In the genomic region with DNA sequence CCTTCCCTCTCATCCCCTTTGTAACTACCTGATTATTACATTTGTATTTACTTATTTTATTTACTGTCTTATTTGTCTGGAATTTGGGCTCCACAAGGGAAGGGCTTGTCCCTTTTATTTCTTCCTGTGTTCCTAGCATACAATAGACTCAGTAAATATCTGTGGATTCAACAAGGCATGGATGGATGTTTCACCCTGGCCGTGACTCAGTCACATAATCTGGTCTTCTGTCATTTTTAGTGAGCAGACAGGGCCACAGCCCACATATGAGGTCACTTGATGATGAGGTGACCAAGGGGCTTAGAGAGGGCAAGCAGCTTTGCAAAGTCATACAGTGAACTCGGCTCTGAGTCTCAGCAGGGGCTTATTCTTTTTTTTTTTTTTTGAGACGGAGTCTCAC, we compare ENCODE assay signal across 1 cellular context.
TF ChIP-seq lines count a peak whose summit lies in the region.

No MANE protein-coding gene starts in this region.

TF ChIP-seq in K562, 482 proteins besides CTCF, POLR2A, EP300 and RAD21 (continued from another document and continues in another):
- TF ChIP-seq, protein P1, sequence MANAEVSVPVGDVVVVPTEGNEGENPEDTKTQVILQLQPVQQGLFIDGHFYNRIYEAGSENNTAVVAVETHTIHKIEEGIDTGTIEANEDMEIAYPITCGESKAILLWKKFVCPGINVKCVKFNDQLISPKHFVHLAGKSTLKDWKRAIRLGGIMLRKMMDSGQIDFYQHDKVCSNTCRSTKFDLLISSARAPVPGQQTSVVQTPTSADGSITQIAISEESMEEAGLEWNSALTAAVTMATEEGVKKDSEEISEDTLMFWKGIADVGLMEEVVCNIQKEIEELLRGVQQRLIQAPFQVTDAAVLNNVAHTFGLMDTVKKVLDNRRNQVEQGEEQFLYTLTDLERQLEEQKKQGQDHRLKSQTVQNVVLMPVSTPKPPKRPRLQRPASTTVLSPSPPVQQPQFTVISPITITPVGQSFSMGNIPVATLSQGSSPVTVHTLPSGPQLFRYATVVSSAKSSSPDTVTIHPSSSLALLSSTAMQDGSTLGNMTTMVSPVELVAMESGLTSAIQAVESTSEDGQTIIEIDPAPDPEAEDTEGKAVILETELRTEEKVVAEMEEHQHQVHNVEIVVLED (CRISPR knock-in tag; IDR thresholded peaks at IDR 0.05), result no peak
- TF ChIP-seq SUPT5H (IDR thresholded peaks at IDR 0.05) (no peak), GABPB2 (CRISPR knock-in tag; conservative IDR thresholded peaks at IDR 0.05) (no peak), KLF1 (tag; IDR thresholded peaks at IDR 0.05) (no peak), JUND (IDR thresholded peaks at IDR 0.05; ENCODE audit: borderline replicate concordance, low read depth, low read length) (peak; percentile 65; the same call in 1 of the 2 replicates), JUND (tag; IDR thresholded peaks at IDR 0.05; ENCODE audit: borderline replicate concordance, low read depth, low read length) (no peak; the same call in 2 of the 3 replicates), RNF2 (IDR thresholded peaks at IDR 0.05) (no peak), SMARCC2 (IDR thresholded peaks at IDR 0.05; ENCODE audit: low read depth) (no peak), POLR3G (IDR thresholded peaks at IDR 0.05; ENCODE audit: extremely low read depth, insufficient read length, insufficient replicate concordance) (no peak), ZNF431 (CRISPR knock-in tag; IDR thresholded peaks at IDR 0.05) (no peak), GTF2A2 (tag; IDR thresholded peaks at IDR 0.05) (no peak), KDM2B (CRISPR knock-in tag; IDR thresholded peaks at IDR 0.05) (no peak), NR3C1 (CRISPR knock-in tag; IDR thresholded peaks at IDR 0.05) (no peak), NCOR1 (IDR thresholded peaks at IDR 0.05) (no peak), TGIF2 (CRISPR knock-in tag; IDR thresholded peaks at IDR 0.05) (no peak), ZC3H8 (IDR thresholded peaks at IDR 0.05) (no peak), CHCHD3 (CRISPR knock-in tag; IDR thresholded peaks at IDR 0.05) (no peak), C11orf30 (IDR thresholded peaks at IDR 0.05; ENCODE audit: low read depth) (0 out of 2 replicates have a peak, but pooled peaks have one; percentile 16), XRCC5 (IDR thresholded peaks at IDR 0.05; ENCODE audit: low read depth, low read length) (no peak)
- TF ChIP-seq, protein P2, sequence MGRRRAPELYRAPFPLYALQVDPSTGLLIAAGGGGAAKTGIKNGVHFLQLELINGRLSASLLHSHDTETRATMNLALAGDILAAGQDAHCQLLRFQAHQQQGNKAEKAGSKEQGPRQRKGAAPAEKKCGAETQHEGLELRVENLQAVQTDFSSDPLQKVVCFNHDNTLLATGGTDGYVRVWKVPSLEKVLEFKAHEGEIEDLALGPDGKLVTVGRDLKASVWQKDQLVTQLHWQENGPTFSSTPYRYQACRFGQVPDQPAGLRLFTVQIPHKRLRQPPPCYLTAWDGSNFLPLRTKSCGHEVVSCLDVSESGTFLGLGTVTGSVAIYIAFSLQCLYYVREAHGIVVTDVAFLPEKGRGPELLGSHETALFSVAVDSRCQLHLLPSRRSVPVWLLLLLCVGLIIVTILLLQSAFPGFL (CRISPR knock-in tag; IDR thresholded peaks at IDR 0.05), result no peak
- TF ChIP-seq, protein P3, sequence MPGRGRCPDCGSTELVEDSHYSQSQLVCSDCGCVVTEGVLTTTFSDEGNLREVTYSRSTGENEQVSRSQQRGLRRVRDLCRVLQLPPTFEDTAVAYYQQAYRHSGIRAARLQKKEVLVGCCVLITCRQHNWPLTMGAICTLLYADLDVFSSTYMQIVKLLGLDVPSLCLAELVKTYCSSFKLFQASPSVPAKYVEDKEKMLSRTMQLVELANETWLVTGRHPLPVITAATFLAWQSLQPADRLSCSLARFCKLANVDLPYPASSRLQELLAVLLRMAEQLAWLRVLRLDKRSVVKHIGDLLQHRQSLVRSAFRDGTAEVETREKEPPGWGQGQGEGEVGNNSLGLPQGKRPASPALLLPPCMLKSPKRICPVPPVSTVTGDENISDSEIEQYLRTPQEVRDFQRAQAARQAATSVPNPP (IDR thresholded peaks at IDR 0.05; ENCODE audit: borderline replicate concordance, insufficient read depth, insufficient read length), result no peak
- TF ChIP-seq, protein P4, sequence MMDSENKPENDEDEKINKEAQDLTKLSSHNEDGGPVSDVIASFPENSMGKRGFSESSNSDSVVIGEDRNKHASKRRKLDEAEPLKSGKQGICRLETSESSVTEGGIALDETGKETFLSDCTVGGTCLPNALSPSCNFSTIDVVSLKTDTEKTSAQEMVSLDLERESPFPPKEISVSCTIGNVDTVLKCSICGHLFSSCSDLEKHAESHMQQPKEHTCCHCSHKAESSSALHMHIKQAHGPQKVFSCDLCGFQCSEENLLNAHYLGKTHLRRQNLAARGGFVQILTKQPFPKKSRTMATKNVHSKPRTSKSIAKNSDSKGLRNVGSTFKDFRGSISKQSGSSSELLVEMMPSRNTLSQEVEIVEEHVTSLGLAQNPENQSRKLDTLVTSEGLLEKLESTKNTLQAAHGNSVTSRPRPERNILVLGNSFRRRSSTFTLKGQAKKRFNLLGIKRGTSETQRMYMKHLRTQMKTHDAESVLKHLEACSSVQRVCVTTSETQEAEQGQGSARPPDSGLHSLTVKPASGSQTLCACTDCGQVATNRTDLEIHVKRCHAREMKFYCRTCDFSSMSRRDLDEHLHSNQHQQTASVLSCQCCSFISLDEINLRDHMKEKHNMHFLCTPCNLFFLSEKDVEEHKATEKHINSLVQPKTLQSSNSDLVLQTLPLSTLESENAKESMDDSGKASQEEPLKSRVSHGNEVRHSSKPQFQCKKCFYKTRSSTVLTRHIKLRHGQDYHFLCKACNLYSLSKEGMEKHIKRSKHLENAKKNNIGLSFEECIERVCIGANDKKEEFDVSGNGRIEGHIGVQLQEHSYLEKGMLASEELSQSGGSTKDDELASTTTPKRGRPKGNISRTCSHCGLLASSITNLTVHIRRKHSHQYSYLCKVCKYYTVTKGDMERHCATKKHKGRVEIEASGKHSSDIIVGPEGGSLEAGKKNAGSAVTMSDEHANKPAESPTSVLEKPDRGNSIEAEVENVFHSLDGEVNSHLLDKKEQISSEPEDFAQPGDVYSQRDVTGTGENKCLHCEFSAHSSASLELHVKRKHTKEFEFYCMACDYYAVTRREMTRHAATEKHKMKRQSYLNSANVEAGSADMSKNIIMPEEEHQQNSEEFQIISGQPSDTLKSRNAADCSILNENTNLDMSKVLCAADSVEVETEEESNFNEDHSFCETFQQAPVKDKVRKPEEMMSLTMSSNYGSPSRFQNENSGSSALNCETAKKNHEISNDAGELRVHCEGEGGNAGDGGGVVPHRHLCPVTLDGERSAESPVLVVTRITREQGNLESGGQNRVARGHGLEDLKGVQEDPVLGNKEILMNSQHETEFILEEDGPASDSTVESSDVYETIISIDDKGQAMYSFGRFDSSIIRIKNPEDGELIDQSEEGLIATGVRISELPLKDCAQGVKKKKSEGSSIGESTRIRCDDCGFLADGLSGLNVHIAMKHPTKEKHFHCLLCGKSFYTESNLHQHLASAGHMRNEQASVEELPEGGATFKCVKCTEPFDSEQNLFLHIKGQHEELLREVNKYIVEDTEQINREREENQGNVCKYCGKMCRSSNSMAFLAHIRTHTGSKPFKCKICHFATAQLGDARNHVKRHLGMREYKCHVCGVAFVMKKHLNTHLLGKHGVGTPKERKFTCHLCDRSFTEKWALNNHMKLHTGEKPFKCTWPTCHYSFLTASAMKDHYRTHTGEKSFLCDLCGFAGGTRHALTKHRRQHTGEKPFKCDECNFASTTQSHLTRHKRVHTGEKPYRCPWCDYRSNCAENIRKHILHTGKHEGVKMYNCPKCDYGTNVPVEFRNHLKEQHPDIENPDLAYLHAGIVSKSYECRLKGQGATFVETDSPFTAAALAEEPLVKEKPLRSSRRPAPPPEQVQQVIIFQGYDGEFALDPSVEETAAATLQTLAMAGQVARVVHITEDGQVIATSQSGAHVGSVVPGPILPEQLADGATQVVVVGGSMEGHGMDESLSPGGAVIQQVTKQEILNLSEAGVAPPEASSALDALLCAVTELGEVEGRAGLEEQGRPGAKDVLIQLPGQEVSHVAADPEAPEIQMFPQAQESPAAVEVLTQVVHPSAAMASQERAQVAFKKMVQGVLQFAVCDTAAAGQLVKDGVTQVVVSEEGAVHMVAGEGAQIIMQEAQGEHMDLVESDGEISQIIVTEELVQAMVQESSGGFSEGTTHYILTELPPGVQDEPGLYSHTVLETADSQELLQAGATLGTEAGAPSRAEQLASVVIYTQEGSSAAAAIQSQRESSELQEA (IDR thresholded peaks at IDR 0.05; ENCODE audit: low read depth), result no peak
- TF ChIP-seq, protein P5, sequence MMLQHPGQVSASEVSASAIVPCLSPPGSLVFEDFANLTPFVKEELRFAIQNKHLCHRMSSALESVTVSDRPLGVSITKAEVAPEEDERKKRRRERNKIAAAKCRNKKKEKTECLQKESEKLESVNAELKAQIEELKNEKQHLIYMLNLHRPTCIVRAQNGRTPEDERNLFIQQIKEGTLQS (IDR thresholded peaks at IDR 0.05), result peak; percentile 76
- TF ChIP-seq, protein P5 (CRISPR knock-in tag; conservative IDR thresholded peaks at IDR 0.05), result no peak
- TF ChIP-seq, protein P6, sequence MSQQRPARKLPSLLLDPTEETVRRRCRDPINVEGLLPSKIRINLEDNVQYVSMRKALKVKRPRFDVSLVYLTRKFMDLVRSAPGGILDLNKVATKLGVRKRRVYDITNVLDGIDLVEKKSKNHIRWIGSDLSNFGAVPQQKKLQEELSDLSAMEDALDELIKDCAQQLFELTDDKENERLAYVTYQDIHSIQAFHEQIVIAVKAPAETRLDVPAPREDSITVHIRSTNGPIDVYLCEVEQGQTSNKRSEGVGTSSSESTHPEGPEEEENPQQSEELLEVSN (IDR thresholded peaks at IDR 0.05; ENCODE audit: borderline replicate concordance in 1 of 2, extremely low read depth in 1 of 2, insufficient read depth in 1 of 2, insufficient read length in 1 of 2, low read depth in 1 of 2, low read length in 1 of 2, poor library complexity in 1 of 2, severe bottlenecking in 1 of 2), result no peak
- TF ChIP-seq, protein P7, sequence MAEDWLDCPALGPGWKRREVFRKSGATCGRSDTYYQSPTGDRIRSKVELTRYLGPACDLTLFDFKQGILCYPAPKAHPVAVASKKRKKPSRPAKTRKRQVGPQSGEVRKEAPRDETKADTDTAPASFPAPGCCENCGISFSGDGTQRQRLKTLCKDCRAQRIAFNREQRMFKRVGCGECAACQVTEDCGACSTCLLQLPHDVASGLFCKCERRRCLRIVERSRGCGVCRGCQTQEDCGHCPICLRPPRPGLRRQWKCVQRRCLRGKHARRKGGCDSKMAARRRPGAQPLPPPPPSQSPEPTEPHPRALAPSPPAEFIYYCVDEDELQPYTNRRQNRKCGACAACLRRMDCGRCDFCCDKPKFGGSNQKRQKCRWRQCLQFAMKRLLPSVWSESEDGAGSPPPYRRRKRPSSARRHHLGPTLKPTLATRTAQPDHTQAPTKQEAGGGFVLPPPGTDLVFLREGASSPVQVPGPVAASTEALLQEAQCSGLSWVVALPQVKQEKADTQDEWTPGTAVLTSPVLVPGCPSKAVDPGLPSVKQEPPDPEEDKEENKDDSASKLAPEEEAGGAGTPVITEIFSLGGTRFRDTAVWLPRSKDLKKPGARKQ (CRISPR knock-in tag; IDR thresholded peaks at IDR 0.05), result no peak
- TF ChIP-seq, protein P8, sequence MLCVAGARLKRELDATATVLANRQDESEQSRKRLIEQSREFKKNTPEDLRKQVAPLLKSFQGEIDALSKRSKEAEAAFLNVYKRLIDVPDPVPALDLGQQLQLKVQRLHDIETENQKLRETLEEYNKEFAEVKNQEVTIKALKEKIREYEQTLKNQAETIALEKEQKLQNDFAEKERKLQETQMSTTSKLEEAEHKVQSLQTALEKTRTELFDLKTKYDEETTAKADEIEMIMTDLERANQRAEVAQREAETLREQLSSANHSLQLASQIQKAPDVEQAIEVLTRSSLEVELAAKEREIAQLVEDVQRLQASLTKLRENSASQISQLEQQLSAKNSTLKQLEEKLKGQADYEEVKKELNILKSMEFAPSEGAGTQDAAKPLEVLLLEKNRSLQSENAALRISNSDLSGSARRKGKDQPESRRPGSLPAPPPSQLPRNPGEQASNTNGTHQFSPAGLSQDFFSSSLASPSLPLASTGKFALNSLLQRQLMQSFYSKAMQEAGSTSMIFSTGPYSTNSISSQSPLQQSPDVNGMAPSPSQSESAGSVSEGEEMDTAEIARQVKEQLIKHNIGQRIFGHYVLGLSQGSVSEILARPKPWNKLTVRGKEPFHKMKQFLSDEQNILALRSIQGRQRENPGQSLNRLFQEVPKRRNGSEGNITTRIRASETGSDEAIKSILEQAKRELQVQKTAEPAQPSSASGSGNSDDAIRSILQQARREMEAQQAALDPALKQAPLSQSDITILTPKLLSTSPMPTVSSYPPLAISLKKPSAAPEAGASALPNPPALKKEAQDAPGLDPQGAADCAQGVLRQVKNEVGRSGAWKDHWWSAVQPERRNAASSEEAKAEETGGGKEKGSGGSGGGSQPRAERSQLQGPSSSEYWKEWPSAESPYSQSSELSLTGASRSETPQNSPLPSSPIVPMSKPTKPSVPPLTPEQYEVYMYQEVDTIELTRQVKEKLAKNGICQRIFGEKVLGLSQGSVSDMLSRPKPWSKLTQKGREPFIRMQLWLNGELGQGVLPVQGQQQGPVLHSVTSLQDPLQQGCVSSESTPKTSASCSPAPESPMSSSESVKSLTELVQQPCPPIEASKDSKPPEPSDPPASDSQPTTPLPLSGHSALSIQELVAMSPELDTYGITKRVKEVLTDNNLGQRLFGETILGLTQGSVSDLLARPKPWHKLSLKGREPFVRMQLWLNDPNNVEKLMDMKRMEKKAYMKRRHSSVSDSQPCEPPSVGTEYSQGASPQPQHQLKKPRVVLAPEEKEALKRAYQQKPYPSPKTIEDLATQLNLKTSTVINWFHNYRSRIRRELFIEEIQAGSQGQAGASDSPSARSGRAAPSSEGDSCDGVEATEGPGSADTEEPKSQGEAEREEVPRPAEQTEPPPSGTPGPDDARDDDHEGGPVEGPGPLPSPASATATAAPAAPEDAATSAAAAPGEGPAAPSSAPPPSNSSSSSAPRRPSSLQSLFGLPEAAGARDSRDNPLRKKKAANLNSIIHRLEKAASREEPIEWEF (CRISPR knock-in tag; IDR thresholded peaks at IDR 0.05), result no peak
- TF ChIP-seq, protein P9, sequence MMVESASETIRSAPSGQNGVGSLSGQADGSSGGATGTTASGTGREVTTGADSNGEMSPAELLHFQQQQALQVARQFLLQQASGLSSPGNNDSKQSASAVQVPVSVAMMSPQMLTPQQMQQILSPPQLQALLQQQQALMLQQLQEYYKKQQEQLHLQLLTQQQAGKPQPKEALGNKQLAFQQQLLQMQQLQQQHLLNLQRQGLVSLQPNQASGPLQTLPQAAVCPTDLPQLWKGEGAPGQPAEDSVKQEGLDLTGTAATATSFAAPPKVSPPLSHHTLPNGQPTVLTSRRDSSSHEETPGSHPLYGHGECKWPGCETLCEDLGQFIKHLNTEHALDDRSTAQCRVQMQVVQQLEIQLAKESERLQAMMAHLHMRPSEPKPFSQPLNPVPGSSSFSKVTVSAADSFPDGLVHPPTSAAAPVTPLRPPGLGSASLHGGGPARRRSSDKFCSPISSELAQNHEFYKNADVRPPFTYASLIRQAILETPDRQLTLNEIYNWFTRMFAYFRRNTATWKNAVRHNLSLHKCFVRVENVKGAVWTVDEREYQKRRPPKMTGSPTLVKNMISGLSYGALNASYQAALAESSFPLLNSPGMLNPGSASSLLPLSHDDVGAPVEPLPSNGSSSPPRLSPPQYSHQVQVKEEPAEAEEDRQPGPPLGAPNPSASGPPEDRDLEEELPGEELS (CRISPR knock-in tag; IDR thresholded peaks at IDR 0.05; ENCODE audit: borderline replicate concordance), result no peak
- TF ChIP-seq, protein P10, sequence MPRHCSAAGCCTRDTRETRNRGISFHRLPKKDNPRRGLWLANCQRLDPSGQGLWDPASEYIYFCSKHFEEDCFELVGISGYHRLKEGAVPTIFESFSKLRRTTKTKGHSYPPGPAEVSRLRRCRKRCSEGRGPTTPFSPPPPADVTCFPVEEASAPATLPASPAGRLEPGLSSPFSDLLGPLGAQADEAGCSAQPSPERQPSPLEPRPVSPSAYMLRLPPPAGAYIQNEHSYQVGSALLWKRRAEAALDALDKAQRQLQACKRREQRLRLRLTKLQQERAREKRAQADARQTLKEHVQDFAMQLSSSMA (CRISPR knock-in tag; IDR thresholded peaks at IDR 0.05), result no peak
